13 cellular contexts compared by ENCODE assay signal in the genomic region with DNA sequence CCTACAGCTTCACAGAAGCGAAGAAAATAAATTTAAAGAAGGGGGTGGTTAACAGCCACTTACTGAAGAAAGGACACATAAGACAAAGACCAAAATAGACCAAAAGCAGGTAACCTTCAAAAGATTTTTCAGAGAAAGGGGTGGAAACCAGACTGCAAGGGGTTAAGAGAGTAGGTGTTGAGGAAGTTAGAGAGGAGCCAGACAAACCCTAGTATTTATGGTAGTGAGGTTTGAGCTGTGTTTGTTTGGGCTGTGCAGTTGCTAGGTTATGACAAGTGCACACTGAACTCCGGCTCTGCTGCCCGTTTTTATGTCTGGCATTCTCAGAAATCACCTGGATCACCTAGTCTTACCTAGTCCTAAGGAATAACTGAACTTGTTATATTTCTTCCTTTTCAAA. TPM values are rescaled to one million over a fixed set of nuclear protein-coding genes. Genes with fewer than 3 reads are reported as not detected.
A peak's percentile ranks its signal among the peaks of the same experiment; 100 is the strongest.
DNase-seq lines count a peak whose midpoint lies in the region; ATAC-seq, FAIRE-seq and TF ChIP-seq lines count a peak whose summit lies in the region.
"Had no signal": no experiment of that assay in that cellular context is flagged by ENCODE, and none has a peak within 500 bp of the region (broad histone marks: within the 10 kb centered on the region; RNA-seq: fewer than 3 reads in every experiment).

No MANE protein-coding gene starts in this region.

- H3K27ac Mint-ChIP-seq in dendritic cell treated with granulocyte-macrophage colony-stimulating factor and Interleukin-4, amounts not matched to agents 40 ng/mL and 50 ng/mL, for 4 days = peak overlapping the region; percentile 30
- no peak overlapping the region for H3K27ac Mint-ChIP-seq in type B pancreatic cell

- peak; percentile 21 for DNase-seq in DMS53 (lab: John Stamatoyannopoulos, UW)
- no peak for DNase-seq in DMS53 treated with DMSO at 0.1 percent for 48 hours (lab: John Stamatoyannopoulos, UW; ENCODE audit: unreplicated experiment)
- no peak for DNase-seq in pancreas
- DNase-seq in type B pancreatic cell (ENCODE audit: extremely low spot score, unreplicated experiment) = no peak
- DNase-seq in testis = no peak
- DNase-seq: 8988T, aorta, HCEC 1CT had no signal

- no peak overlapping the region for H3K4me3 ChIP-seq in pancreas
- no peak overlapping the region for H3K4me3 ChIP-seq in testis

- intact Hi-C loops in dendritic cell treated with granulocyte-macrophage colony-stimulating factor and Interleukin-4, amounts not matched to agents 40 ng/mL and 50 ng/mL, for 4 days (cut with micrococcal nuclease) = no loop called here
- intact Hi-C loops in pancreas (cut with DNase I) = no loop called here
- intact Hi-C loops in testis (cut with DNase I; ENCODE audit: low total_unique reads) = no loop called here

- no peak overlapping the region for H3K4me3 Mint-ChIP-seq in dendritic cell treated with granulocyte-macrophage colony-stimulating factor and Interleukin-4, amounts not matched to agents 40 ng/mL and 50 ng/mL, for 4 days
- no peak overlapping the region for H3K4me3 Mint-ChIP-seq in type B pancreatic cell

- no peak for TF ChIP-seq POLR2A in testis (IDR thresholded peaks at IDR 0.05)

- no peaks in the 10 kb centered on the region for H3K4me1 ChIP-seq in pancreas
- H3K4me1 ChIP-seq in testis = no peaks in the 10 kb centered on the region

- no peaks in the 10 kb centered on the region for H3K9me3 Mint-ChIP-seq in dendritic cell treated with granulocyte-macrophage colony-stimulating factor and Interleukin-4, amounts not matched to agents 40 ng/mL and 50 ng/mL, for 4 days
- no peaks in the 10 kb centered on the region for H3K9me3 Mint-ChIP-seq in type B pancreatic cell

- ATAC-seq in HG03565 (IDR thresholded peaks at IDR 0.05; ENCODE audit: unreplicated experiment) (peak; percentile 45), pancreas (peak in 3 of 4 donors; percentile 75 to 87 (median 81)), GM19351 (IDR thresholded peaks at IDR 0.05; ENCODE audit: unreplicated experiment) (no peak)
- ATAC-seq: Panc1 had no signal

- H3K27me3 ChIP-seq in pancreas (no peaks in the 10 kb centered on the region), testis (no peaks in the 10 kb centered on the region)

- 57 to 63% methylated on average over 3 of the region's 3 CpGs for WGBS in pancreas, 2 donors
- WGBS in testis, 2 donors = 51 to 65% methylated on average over 3 of the region's 3 CpGs

- H3K9me3 ChIP-seq in pancreas (no peaks in the 10 kb centered on the region), testis (no peaks in the 10 kb centered on the region)

- TF ChIP-seq CTCF in pancreas (IDR thresholded peaks at IDR 0.05) (no peak), type B pancreatic cell (conservative IDR thresholded peaks at IDR 0.05) (no peak), testis (IDR thresholded peaks at IDR 0.05) (no peak)

- H3K27ac ChIP-seq in pancreas = no peak overlapping the region
- H3K27ac ChIP-seq in testis = no peak overlapping the region

- H3K4me1 Mint-ChIP-seq in dendritic cell treated with granulocyte-macrophage colony-stimulating factor and Interleukin-4, amounts not matched to agents 40 ng/mL and 50 ng/mL, for 4 days (ENCODE audit: low read depth) = peaks cover 32% of the 10 kb centered on the region
- peaks cover 5% of the 10 kb centered on the region for H3K4me1 Mint-ChIP-seq in type B pancreatic cell (ENCODE audit: unreplicated experiment)

- no peak for FAIRE-seq in pancreas (lab: Jason Lieb, UNC)

- H3K27me3 Mint-ChIP-seq in dendritic cell treated with granulocyte-macrophage colony-stimulating factor and Interleukin-4, amounts not matched to agents 40 ng/mL and 50 ng/mL, for 4 days = no peaks in the 10 kb centered on the region
- H3K27me3 Mint-ChIP-seq in type B pancreatic cell = no peaks in the 10 kb centered on the region
- H3K27me3 Mint-ChIP-seq: progenitor cell of endocrine pancreas had no signal

- no peaks in the 10 kb centered on the region for H3K36me3 ChIP-seq in pancreas
- H3K36me3 ChIP-seq in testis (ENCODE audit: low read depth, missing control alignments) = no peaks in the 10 kb centered on the region

- peaks cover 6% of the 10 kb centered on the region for H3K36me3 Mint-ChIP-seq in dendritic cell treated with granulocyte-macrophage colony-stimulating factor and Interleukin-4, amounts not matched to agents 40 ng/mL and 50 ng/mL, for 4 days (ENCODE audit: low read depth)
- peaks cover 5% of the 10 kb centered on the region for H3K36me3 Mint-ChIP-seq in type B pancreatic cell

RNA-seq across cellular contexts. Expression of a gene that starts 22.8 kb away (rescaled TPM):
- 10 to 100 TPM; 27.9 to 51.0 (median 42.4) TPM for total RNA-seq in pancreas
- polyA plus RNA-seq in pancreas = 10 to 100 TPM in 1 of 2 donors, 1 to 10 TPM in 1; 7.8 to 34.1 TPM
- 129 and 133 TPM in 2 replicates for total RNA-seq in type B pancreatic cell (ENCODE audit: low replicate concordance)
- 100 to 1,000 TPM; 102 to 105 TPM for total RNA-seq in testis
- 134 TPM for polyA plus RNA-seq in testis (ENCODE audit: insufficient read depth, low read depth, low replicate concordance)

RNA-seq across cellular contexts. Expression of a gene that starts 28.3 kb away (rescaled TPM):
- total RNA-seq in pancreas (10 to 100 TPM; 40.1 to 58.2 (median 55.6) TPM), type B pancreatic cell (ENCODE audit: low replicate concordance) (55.4 and 63.7 TPM in 2 replicates), testis (10 to 100 TPM; 57.5 to 64.6 TPM)
- polyA plus RNA-seq in pancreas (10 to 100 TPM; 31.2 to 40.2 TPM), testis (ENCODE audit: insufficient read depth, low read depth, low replicate concordance) (53.3 TPM)
